In the genomic region with DNA sequence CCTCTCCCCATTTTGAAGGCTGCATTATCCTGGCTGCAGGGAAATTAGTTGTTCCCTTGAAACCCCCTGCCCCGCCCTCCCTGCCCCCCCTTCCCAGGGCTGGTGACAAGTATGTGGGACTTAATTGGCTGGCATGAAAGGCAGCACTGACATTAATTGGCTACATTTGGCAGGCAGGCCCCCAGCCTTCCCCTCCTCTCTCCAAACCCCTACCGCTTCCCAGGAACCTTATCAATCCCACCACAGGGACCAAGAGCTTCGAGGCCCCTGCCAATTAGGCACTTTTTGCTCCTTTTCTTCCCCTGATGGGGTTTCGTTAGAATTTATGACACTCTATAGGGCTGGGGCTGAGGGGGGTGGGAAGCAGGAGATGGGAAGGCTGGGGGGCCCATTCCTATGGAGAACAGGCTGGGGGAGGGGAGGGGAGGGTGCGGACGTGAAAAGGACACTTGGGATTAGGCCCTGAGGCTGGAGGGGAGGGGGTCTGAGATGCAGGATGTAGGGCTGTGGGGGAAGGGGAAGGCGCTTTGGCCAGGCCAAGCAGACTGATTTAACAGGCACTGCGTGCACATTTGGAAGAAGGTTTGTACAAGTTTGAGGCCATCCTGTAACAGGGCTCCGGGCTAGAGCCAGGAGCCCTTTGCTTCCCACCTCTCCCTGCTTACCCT, we compare ENCODE assay signal across 22 cellular contexts. TPM values are rescaled to one million over a fixed set of nuclear protein-coding genes. Genes with fewer than 3 reads are reported as not detected.
DNase-seq lines count a peak whose midpoint lies in the region; ATAC-seq and TF ChIP-seq lines count a peak whose summit lies in the region.
"Had no signal": no experiment of that assay in that cellular context is flagged by ENCODE, and none has a peak within 500 bp of the region (broad histone marks: within the 10 kb centered on the region; RNA-seq: fewer than 3 reads in every experiment).

No MANE protein-coding gene starts in this region.

- H3K27ac ChIP-seq in right cardiac atrium (ENCODE audit: low read length) (peak overlapping the region; percentile 21), right atrium auricular region (no peak overlapping the region), aorta (ENCODE audit: low read depth in 1 of 2, low read length in 2 of 2) (no peak overlapping the region)
- H3K27ac ChIP-seq: epithelial cell of prostate, tibial artery had no signal

- no peak for DNase-seq in right cardiac atrium
- DNase-seq in right atrium auricular region (ENCODE audit: low spot score), result no peak
- peak; percentile 28 for DNase-seq in astrocyte of the hippocampus (ENCODE audit: low read depth, low spot score)
- peak; percentile 41 for DNase-seq in left kidney (ENCODE audit: low read depth, low spot score)
- no peak for DNase-seq in LoVo (ENCODE audit: low spot score)
- no peak for DNase-seq in pons (ENCODE audit: low spot score)
- DNase-seq in aorta, result no peak
- DNase-seq: ACHN; activated CD4-positive, alpha-beta T cell treated with anti-CD3 and anti-CD28 coated beads, Interleukin-2, amount 10 ng/mL, durations not matched to agents 7 days and 5 days; activated naive CD4-positive, alpha-beta T cell treated with Interleukin-2 at 50 U/mL for 16 hours; activated T-cell treated with anti-CD3 and anti-CD28 coated beads, Interleukin-2, amount 50 U/mL, for 72 hours; BE2C; CD8-positive, alpha-beta memory T cell; DMS 273 treated with DMSO at 0.1 percent for 48 hours; NCI-H1092; NCI-H446 treated with DMSO at 0.1 percent for 48 hours; occipital lobe; SIG-M5; small intestine; stimulated activated CD4-positive, alpha-beta T cell treated with anti-CD3 and anti-CD28 coated beads, Interleukin-1b, Interleukin-23, amount 100 ng/mL, for 48 hours; tibial artery had no signal

- H3K4me1 ChIP-seq in right cardiac atrium (ENCODE audit: control insufficient read depth, insufficient read depth, low read length) (peaks cover 3% of the 10 kb centered on the region), right atrium auricular region (no peaks in the 10 kb centered on the region), aorta (ENCODE audit: control insufficient read depth in 1 of 2, insufficient read depth in 2 of 2, low read length in 2 of 2) (no peaks in the 10 kb centered on the region)
- H3K4me1 ChIP-seq: BE2C, tibial artery had no signal

- no peaks in the 10 kb centered on the region for H3K36me3 ChIP-seq in right atrium auricular region
- no peaks in the 10 kb centered on the region for H3K36me3 ChIP-seq in aorta (ENCODE audit: control insufficient read depth in 1 of 2, insufficient read depth in 2 of 2, low read length in 1 of 2)
- H3K36me3 ChIP-seq: BE2C, tibial artery had no signal

- 23% methylated on average over 9 of the region's 9 CpGs for WGBS in right cardiac atrium
- WGBS in aorta, 2 donors, result 41 to 68% methylated on average over 9 of the region's 9 CpGs

- no peak overlapping the region for H3K4me3 ChIP-seq in right cardiac atrium (ENCODE audit: low read length)
- H3K4me3 ChIP-seq in right atrium auricular region, result no peak overlapping the region
- no peak overlapping the region for H3K4me3 ChIP-seq in aorta (ENCODE audit: low read length in 2 of 2)
- H3K4me3 ChIP-seq: tibial artery had no signal

- intact Hi-C loops in right cardiac atrium (cut with DNase I), result no loop called here
- intact Hi-C loops in aorta (cut with DNase I), result no loop called here

- H3K27me3 ChIP-seq in right cardiac atrium (ENCODE audit: control insufficient read depth, insufficient read depth) (no peaks in the 10 kb centered on the region), right atrium auricular region (no peaks in the 10 kb centered on the region), aorta (ENCODE audit: control insufficient read depth in 1 of 2, insufficient read depth in 2 of 2, low read length in 1 of 2) (no peaks in the 10 kb centered on the region)
- H3K27me3 ChIP-seq: BE2C, tibial artery had no signal

- TF ChIP-seq CTCF in right atrium auricular region (IDR thresholded peaks at IDR 0.05), result no peak

- ATAC-seq in right cardiac atrium (peak; percentile 14 to 19), aorta (ENCODE audit: low FRiP score) (no peak)
- ATAC-seq: activated T-cell treated with anti-CD3 and anti-CD28 coated beads, Interleukin-2, amount 50 U/mL, for 72 hours had no signal

- no peaks in the 10 kb centered on the region for H3K9me3 ChIP-seq in right cardiac atrium (ENCODE audit: control insufficient read depth, low read length)
- no peaks in the 10 kb centered on the region for H3K9me3 ChIP-seq in right atrium auricular region
- no peaks in the 10 kb centered on the region for H3K9me3 ChIP-seq in aorta (ENCODE audit: control insufficient read depth, low read length)
- H3K9me3 ChIP-seq: BE2C, tibial artery had no signal

RNA-seq across cellular contexts. Expression of gene EFNB1, which starts 52.2 kb away (rescaled TPM):
- 10 to 100 TPM; 18.6 to 28.0 (median 24.4) TPM for total RNA-seq in right cardiac atrium
- 27.1 TPM for polyA plus RNA-seq in right cardiac atrium
- total RNA-seq in right atrium auricular region, result 10 to 100 TPM; 23.7 to 42.4 TPM
- total RNA-seq in aorta, result 10 to 100 TPM; 17.0 to 24.0 TPM
- polyA plus RNA-seq in aorta, result 1 to 10 TPM; 3.6 to 5.6 TPM

Comparison
In these comparisons a context has a peak if more than half of its experiments do, and no peak if none do; other contexts are left out.
1. DNase-seq: peak in astrocyte of the hippocampus (single experiment) and left kidney (single experiment); none in right cardiac atrium (0 of 3), right atrium auricular region (single experiment), LoVo (single experiment), pons (single experiment) and aorta (0 of 2).